Comparison of ENCODE assay signal across 8 cellular contexts in the genomic region with DNA sequence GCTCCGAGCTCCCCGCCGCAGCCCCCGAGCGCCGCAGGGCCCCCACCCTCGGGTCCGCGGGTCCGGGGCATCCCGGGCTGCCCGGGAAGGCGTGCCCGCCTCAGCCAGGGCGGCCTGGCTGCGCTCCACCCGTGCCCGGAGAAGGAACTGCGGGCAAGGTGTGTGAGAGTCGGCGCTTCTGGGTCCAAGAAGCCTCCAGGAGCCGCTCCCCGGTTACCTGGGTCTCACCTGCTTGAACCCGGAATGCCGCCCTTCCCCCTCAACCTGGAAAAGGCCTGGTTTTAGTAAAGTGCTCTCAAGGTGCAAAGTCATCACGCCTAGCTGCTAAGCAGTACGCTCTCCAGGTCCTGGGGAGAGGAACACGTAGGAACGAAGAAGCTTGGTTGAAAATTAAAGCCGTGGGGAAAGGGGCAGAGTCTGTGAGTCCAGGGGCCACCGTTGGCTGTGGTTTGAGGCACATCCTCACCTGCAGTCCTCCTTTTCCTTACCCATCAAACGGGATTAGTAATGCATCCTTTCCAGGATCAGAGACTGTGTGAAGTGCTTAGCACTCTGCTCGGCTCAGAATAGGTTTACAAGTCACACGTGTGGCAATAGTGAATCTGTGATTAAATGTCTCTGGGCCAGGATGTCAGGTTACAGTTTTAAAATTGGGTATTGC. TPM values are rescaled to one million over a fixed set of nuclear protein-coding genes. Genes with fewer than 3 reads are reported as not detected.
DNase-seq lines count a peak whose midpoint lies in the region; ATAC-seq and TF ChIP-seq lines count a peak whose summit lies in the region.

No MANE protein-coding gene starts in this region.

- H3K9me3 ChIP-seq in SJSA1 (replicated peaks), result no peaks in the 10 kb centered on the region; the same call in 1 of the 2 replicates
- H3K9me3 ChIP-seq in esophagus muscularis mucosa, result no peaks in the 10 kb centered on the region
- H3K9me3 ChIP-seq in neuron (ENCODE audit: low read length), result no peaks in the 10 kb centered on the region

- peaks cover 42% of the 10 kb centered on the region for H3K79me2 ChIP-seq in GM23338 (replicated peaks; ENCODE audit: insufficient read depth)

- H3K27me3 ChIP-seq in BJ (ENCODE audit: control insufficient read depth, insufficient read depth, low read length) (no peaks in the 10 kb centered on the region), GM23338 (ENCODE audit: insufficient read depth) (peaks cover 35% of the 10 kb centered on the region), SJSA1 (replicated peaks) (no peaks in the 10 kb centered on the region), esophagus muscularis mucosa (no peaks in the 10 kb centered on the region), neuron (ENCODE audit: insufficient read depth, low read length) (no peaks in the 10 kb centered on the region)

- H3K4me3 ChIP-seq in BJ (ENCODE audit: low read depth, low read length) (peak overlapping the region; percentile 85), GM23338 (peak overlapping the region; percentile 86), SJSA1 (peak overlapping the region; percentile 95), esophagus muscularis mucosa (peak overlapping the region; percentile 67 to 93 (median 83)), neuron (ENCODE audit: low read length) (peak overlapping the region; percentile 74)

- H3K4me1 ChIP-seq in GM23338 (ENCODE audit: insufficient read depth), result peaks cover 30% of the 10 kb centered on the region
- H3K4me1 ChIP-seq in SJSA1 (replicated peaks), result peaks cover 24% of the 10 kb centered on the region
- peaks cover 25 to 63% (median 61%) of the 10 kb centered on the region in 4 donors for H3K4me1 ChIP-seq in esophagus muscularis mucosa
- H3K4me1 ChIP-seq in neuron (ENCODE audit: insufficient read depth, low read length), result peaks cover 25% of the 10 kb centered on the region

- no peak for TF ChIP-seq CTCF in BJ (IDR thresholded peaks at IDR 0.05; ENCODE audit: insufficient read depth, low read depth, low read length)
- no peak for TF ChIP-seq CTCF in GM23338 (conservative IDR thresholded peaks at IDR 0.05; ENCODE audit: low read depth in 2 of 2)
- TF ChIP-seq CTCF in esophagus muscularis mucosa (IDR thresholded peaks at IDR 0.05), result no peak

- H3K4me3 Mint-ChIP-seq in GM23338, result peak overlapping the region; percentile 90

- ATAC-seq in GM23338 (peak; percentile 61), GM19455 (IDR thresholded peaks at IDR 0.05; ENCODE audit: unreplicated experiment) (no peak), HG03045 (IDR thresholded peaks at IDR 0.05; ENCODE audit: unreplicated experiment) (no peak)

- DNase-seq in BJ (ENCODE audit: low read depth), result no peak
- peak; percentile 75 for DNase-seq in GM23338 (ENCODE audit: low spot score)
- peak in 1 of 2 experiments; percentile 57 for DNase-seq in SJSA1 (ENCODE audit: low read depth in 1 of 2, low spot score in 2 of 2)
- DNase-seq in esophagus muscularis mucosa (ENCODE audit: extremely low spot score), result no peak
- DNase-seq in epidermal melanocyte (ENCODE audit: insufficient read length, low spot score), result no peak

- peak overlapping the region; percentile 91 for H3K4me2 ChIP-seq in GM23338

- intact Hi-C loops in esophagus muscularis mucosa (cut with DNase I), result loop anchor here (2.0 to 10.0 kb wide), 3 partner anchors 65 to 217 kb away; a partner anchor contains a TSS

- POLR2A ChIA-PET in BJ (lab: Charles Lee), result no interaction called here

- H3K36me3 ChIP-seq in BJ (ENCODE audit: control insufficient read depth, insufficient read depth, low read length) (no peaks in the 10 kb centered on the region), GM23338 (ENCODE audit: insufficient read depth) (no peaks in the 10 kb centered on the region), SJSA1 (peaks cover 16% of the 10 kb centered on the region), esophagus muscularis mucosa (no peaks in the 10 kb centered on the region), neuron (ENCODE audit: insufficient read depth, low read length) (peaks cover 7% of the 10 kb centered on the region)

- H3K9me2 ChIP-seq in GM23338 (ENCODE audit: insufficient read depth), result no peaks in the 10 kb centered on the region

- CTCF ChIA-PET in BJ (lab: Yijun Ruan, JAX), result interaction anchor here (0.8 to 1.9 kb wide), 6 partner anchors 11 to 163 kb away, joined by 3 to 8 read pairs (median 4); no protein-coding TSS in a partner anchor

- H3K4me1 Mint-ChIP-seq in GM23338, result peaks cover 41% of the 10 kb centered on the region

- H2AFZ ChIP-seq in GM23338 (peak overlapping the region; percentile 86; the same call in 1 of the 2 replicates), neuron (ENCODE audit: low read depth, low read length) (peak overlapping the region; percentile 74)

- 3% methylated on average over 14 of the region's 34 CpGs for WGBS in esophagus muscularis mucosa

- H3K36me3 Mint-ChIP-seq in GM23338 (ENCODE audit: low read depth), result peaks cover 9% of the 10 kb centered on the region; the same call in 2 of the 3 replicates

- H3K27ac ChIP-seq in GM23338 (ENCODE audit: low read depth) (no peak overlapping the region), SJSA1 (peak overlapping the region; percentile 47; the same call in 1 of the 2 replicates), esophagus muscularis mucosa (replicated peaks in 1 of 4) (peak overlapping the region; percentile 80 to 89 (median 86))

- no peak for TF ChIP-seq POLR2A in esophagus muscularis mucosa (IDR thresholded peaks at IDR 0.05; ENCODE audit: low read depth)

- no peaks in the 10 kb centered on the region for H3K9me3 Mint-ChIP-seq in GM23338

- 0 out of 2 replicates have a peak, but pooled peaks cover 3% of the 10 kb centered on the region for H3F3A ChIP-seq in GM23338 (replicated peaks; ENCODE audit: low read depth)

- peaks cover 29% of the 10 kb centered on the region for H4K20me1 ChIP-seq in GM23338 (replicated peaks; ENCODE audit: insufficient read depth)

- H3K27ac Mint-ChIP-seq in GM23338, result peak overlapping the region; percentile 62; the same call in 1 of the 2 replicates

- TF ChIP-seq EP300 in esophagus muscularis mucosa (IDR thresholded peaks at IDR 0.05), result no peak

- peaks cover 15% of the 10 kb centered on the region for H3K27me3 Mint-ChIP-seq in GM23338 (ENCODE audit: insufficient read depth, low read depth, poor library complexity)

TF ChIP-seq in GM23338, 12 proteins besides CTCF, POLR2A, EP300 and RAD21 (continues in another document):
- TF ChIP-seq ZNF331 (CRISPR knock-in tag; IDR thresholded peaks at IDR 0.05; ENCODE audit: low read depth) (no peak), ZNF114 (CRISPR knock-in tag; IDR thresholded peaks at IDR 0.05) (no peak), EZH2phosphoT487 (IDR thresholded peaks at IDR 0.05; ENCODE audit: unreplicated experiment) (no peak), JUNB (IDR thresholded peaks at IDR 0.05; ENCODE audit: unreplicated experiment) (no peak), CREB1 (CRISPR knock-in tag; IDR thresholded peaks at IDR 0.05; ENCODE audit: low read depth) (no peak), STAT1 (IDR thresholded peaks at IDR 0.05; ENCODE audit: unreplicated experiment) (no peak)
- TF ChIP-seq, protein P1, sequence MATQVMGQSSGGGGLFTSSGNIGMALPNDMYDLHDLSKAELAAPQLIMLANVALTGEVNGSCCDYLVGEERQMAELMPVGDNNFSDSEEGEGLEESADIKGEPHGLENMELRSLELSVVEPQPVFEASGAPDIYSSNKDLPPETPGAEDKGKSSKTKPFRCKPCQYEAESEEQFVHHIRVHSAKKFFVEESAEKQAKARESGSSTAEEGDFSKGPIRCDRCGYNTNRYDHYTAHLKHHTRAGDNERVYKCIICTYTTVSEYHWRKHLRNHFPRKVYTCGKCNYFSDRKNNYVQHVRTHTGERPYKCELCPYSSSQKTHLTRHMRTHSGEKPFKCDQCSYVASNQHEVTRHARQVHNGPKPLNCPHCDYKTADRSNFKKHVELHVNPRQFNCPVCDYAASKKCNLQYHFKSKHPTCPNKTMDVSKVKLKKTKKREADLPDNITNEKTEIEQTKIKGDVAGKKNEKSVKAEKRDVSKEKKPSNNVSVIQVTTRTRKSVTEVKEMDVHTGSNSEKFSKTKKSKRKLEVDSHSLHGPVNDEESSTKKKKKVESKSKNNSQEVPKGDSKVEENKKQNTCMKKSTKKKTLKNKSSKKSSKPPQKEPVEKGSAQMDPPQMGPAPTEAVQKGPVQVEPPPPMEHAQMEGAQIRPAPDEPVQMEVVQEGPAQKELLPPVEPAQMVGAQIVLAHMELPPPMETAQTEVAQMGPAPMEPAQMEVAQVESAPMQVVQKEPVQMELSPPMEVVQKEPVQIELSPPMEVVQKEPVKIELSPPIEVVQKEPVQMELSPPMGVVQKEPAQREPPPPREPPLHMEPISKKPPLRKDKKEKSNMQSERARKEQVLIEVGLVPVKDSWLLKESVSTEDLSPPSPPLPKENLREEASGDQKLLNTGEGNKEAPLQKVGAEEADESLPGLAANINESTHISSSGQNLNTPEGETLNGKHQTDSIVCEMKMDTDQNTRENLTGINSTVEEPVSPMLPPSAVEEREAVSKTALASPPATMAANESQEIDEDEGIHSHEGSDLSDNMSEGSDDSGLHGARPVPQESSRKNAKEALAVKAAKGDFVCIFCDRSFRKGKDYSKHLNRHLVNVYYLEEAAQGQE (IDR thresholded peaks at IDR 0.05; ENCODE audit: unreplicated experiment), result no peak

RNA-seq across cellular contexts. Expression of a gene that starts 1.2 kb away (rescaled TPM):
- 14.1 and 18.2 TPM in 2 replicates for polyA plus RNA-seq in BJ (2011; rRNA removed)
- polyA minus RNA-seq in BJ (2011; rRNA and poly(A)+ RNA removed), result 19.3 and 19.9 TPM in 2 replicates
- 15.6 and 16.5 TPM in 2 replicates for total RNA-seq in GM23338 (2014; rRNA removed; shearing (Covaris generic))
- polyA plus RNA-seq in GM23338 (2016; fragmentation: Nextera tagmentation; extraction: Ambion mirVana), result 2.6 and 3.2 TPM in 2 replicates
- 12.9 and 15.5 TPM in 2 replicates for total RNA-seq in SJSA1 (2014; rRNA removed; shearing (Covaris generic))
- 10 to 100 TPM; 18.7 to 24.0 (median 21.3) TPM for total RNA-seq in esophagus muscularis mucosa
